8 cellular contexts compared by ENCODE assay signal in the genomic region with DNA sequence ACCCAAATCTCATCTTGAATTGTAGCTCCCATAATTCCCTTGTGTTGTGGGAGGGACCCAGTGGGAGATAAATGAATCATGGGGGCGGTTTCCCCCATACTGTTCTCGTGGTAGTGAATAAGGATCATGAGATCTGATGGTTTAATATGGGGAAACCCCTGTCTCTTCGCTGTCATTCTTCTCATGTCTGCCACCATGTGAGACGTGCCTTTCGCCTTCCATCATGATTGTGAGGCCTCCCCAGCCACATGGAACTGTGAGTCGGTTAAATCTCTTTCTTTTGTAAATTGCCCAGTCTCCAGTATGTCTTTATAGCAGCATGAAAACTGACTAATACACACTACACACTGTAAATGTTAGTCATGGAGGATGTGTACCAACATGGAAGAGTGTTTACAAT. TPM values are rescaled to one million over a fixed set of nuclear protein-coding genes. Genes with fewer than 3 reads are reported as not detected.
DNase-seq lines count a peak whose midpoint lies in the region; ATAC-seq lines count a peak whose summit lies in the region.
"Not testable (repeated sequence)": the region's sequence is repeated elsewhere in the genome, so short reads cannot be mapped to it uniquely, and the experiment has no call there.
"Had no signal": no experiment of that assay in that cellular context is flagged by ENCODE, and none has a peak within 500 bp of the region (broad histone marks: within the 10 kb centered on the region; RNA-seq: fewer than 3 reads in every experiment).

No MANE protein-coding gene starts in this region.

- not testable (repeated sequence) for H2BK12ac ChIP-seq in mesenchymal stem cell (ENCODE audit: low read length in 2 of 2)

- not testable (repeated sequence) for H3K4me3 Mint-ChIP-seq in activated CD8-positive, alpha-beta T cell treated with anti-CD3 and anti-CD28 coated beads, Interleukin-2, amount 10 ng/mL, durations not matched to agents 7 days and 5 days
- peak overlapping the region; percentile 34 for H3K4me3 Mint-ChIP-seq in activated T-helper 2 cell treated with anti-CD3 and anti-CD28 coated beads, Interferon-gamma antibody, Interleukin-2, Interleukin-4, amounts not matched to agents 10 μg/mL and 5 μg/mL and 100 μg/mL, durations not matched to agents 14 hours and 24 hours and 36 hours (ENCODE audit: low read depth)

- H3K27me3 Mint-ChIP-seq in activated CD8-positive, alpha-beta T cell treated with anti-CD3 and anti-CD28 coated beads, Interleukin-2, amount 10 ng/mL, durations not matched to agents 7 days and 5 days (ENCODE audit: low read depth); activated T-helper 2 cell treated with anti-CD3 and anti-CD28 coated beads, Interferon-gamma antibody, Interleukin-2, Interleukin-4, amounts not matched to agents 10 μg/mL and 5 μg/mL and 100 μg/mL, durations not matched to agents 14 hours and 24 hours and 36 hours (ENCODE audit: low read depth): not testable (repeated sequence)

- WGBS in mesenchymal stem cell: 88% methylated on average over 6 of the region's 6 CpGs

- H3K27ac Mint-ChIP-seq in activated CD8-positive, alpha-beta T cell treated with anti-CD3 and anti-CD28 coated beads, Interleukin-2, amount 10 ng/mL, durations not matched to agents 7 days and 5 days: peak overlapping the region; percentile 13
- H3K27ac Mint-ChIP-seq in activated T-helper 2 cell treated with anti-CD3 and anti-CD28 coated beads, Interferon-gamma antibody, Interleukin-2, Interleukin-4, amounts not matched to agents 10 μg/mL and 5 μg/mL and 100 μg/mL, durations not matched to agents 14 hours and 24 hours and 36 hours: peak overlapping the region; percentile 88

- not testable (repeated sequence) for H2AK5ac ChIP-seq in mesenchymal stem cell (ENCODE audit: low read length, severe bottlenecking)

- not testable (repeated sequence) for H3K36me3 ChIP-seq in mesenchymal stem cell (ENCODE audit: control insufficient read depth in 1 of 2, insufficient read depth in 2 of 2, low read depth in 1 of 2, low read length in 2 of 2)

- H3K9me3 Mint-ChIP-seq in activated CD8-positive, alpha-beta T cell treated with anti-CD3 and anti-CD28 coated beads, Interleukin-2, amount 10 ng/mL, durations not matched to agents 7 days and 5 days (ENCODE audit: insufficient read depth): peaks cover 11% of the 10 kb centered on the region
- peaks cover 33% of the 10 kb centered on the region for H3K9me3 Mint-ChIP-seq in activated T-helper 2 cell treated with anti-CD3 and anti-CD28 coated beads, Interferon-gamma antibody, Interleukin-2, Interleukin-4, amounts not matched to agents 10 μg/mL and 5 μg/mL and 100 μg/mL, durations not matched to agents 14 hours and 24 hours and 36 hours

- H3K9me3 ChIP-seq in mesenchymal stem cell (ENCODE audit: control insufficient read depth, low read length): not testable (repeated sequence)

- H3K9ac ChIP-seq in mesenchymal stem cell (ENCODE audit: low read length): not testable (repeated sequence)

- not testable (repeated sequence) for H2BK15ac ChIP-seq in mesenchymal stem cell (ENCODE audit: low read depth, poor library complexity, severe bottlenecking)

- peak; percentile 67 to 77 for ATAC-seq in activated CD4-positive, CD25-positive, alpha-beta regulatory T cell treated with anti-CD3 and anti-CD28 coated beads, Interleukin-2, amount 50 U/mL, for 24 hours
- not testable (repeated sequence) for ATAC-seq in activated CD8-positive, alpha-beta T cell treated with anti-CD3 and anti-CD28 coated beads, Interleukin-2, amount 10 ng/mL, durations not matched to agents 7 days and 5 days

- H2BK120ac ChIP-seq in mesenchymal stem cell (ENCODE audit: low read depth, low read length): not testable (repeated sequence)

- not testable (repeated sequence) for H2BK5ac ChIP-seq in mesenchymal stem cell (ENCODE audit: low read depth, low read length, poor library complexity, severe bottlenecking)

- H3K23ac ChIP-seq in mesenchymal stem cell (ENCODE audit: low read length in 2 of 2): not testable (repeated sequence)

- intact Hi-C loops in activated T-helper 2 cell treated with anti-CD3 and anti-CD28 coated beads, Interferon-gamma antibody, Interleukin-2, Interleukin-4, amounts not matched to agents 10 μg/mL and 5 μg/mL and 100 μg/mL, durations not matched to agents 14 hours and 24 hours and 36 hours (cut with micrococcal nuclease): loop anchor here (1.0 kb wide), 1 partner anchor 12 kb away; a partner anchor contains a TSS

- not testable (repeated sequence) for H3K27me3 ChIP-seq in mesenchymal stem cell (ENCODE audit: control insufficient read depth in 1 of 2, insufficient read depth in 1 of 2, low read length in 2 of 2)

- H3K18ac ChIP-seq in mesenchymal stem cell (ENCODE audit: low read depth in 1 of 2, low read length in 2 of 2): not testable (repeated sequence)

- H3K27ac ChIP-seq in mesenchymal stem cell (ENCODE audit: low read length, poor library complexity, severe bottlenecking): not testable (repeated sequence)

- peaks cover 11% of the 10 kb centered on the region for H3K36me3 Mint-ChIP-seq in activated CD8-positive, alpha-beta T cell treated with anti-CD3 and anti-CD28 coated beads, Interleukin-2, amount 10 ng/mL, durations not matched to agents 7 days and 5 days (ENCODE audit: low read depth)
- peaks cover 31% of the 10 kb centered on the region for H3K36me3 Mint-ChIP-seq in activated T-helper 2 cell treated with anti-CD3 and anti-CD28 coated beads, Interferon-gamma antibody, Interleukin-2, Interleukin-4, amounts not matched to agents 10 μg/mL and 5 μg/mL and 100 μg/mL, durations not matched to agents 14 hours and 24 hours and 36 hours (ENCODE audit: low read depth)

- POLR2A ChIA-PET in activated CD8-positive, alpha-beta T cell treated with anti-CD3 and anti-CD28 coated beads, Interleukin-2, amount 10 ng/mL, durations not matched to agents 7 days and 5 days (lab: Charles Lee): not testable (repeated sequence)

- DNase-seq in Caki2 (ENCODE audit: low read depth): peak; percentile 29
- DNase-seq in activated CD8-positive, alpha-beta T cell treated with anti-CD3 and anti-CD28 coated beads, Interleukin-2, amount 10 ng/mL, durations not matched to agents 7 days and 5 days: peak; percentile 39
- DNase-seq in activated T-helper 2 cell treated with anti-CD3 and anti-CD28 coated beads, Interferon-gamma antibody, Interleukin-2, Interleukin-4, amounts not matched to agents 10 μg/mL and 5 μg/mL and 100 μg/mL, durations not matched to agents 14 hours and 24 hours and 36 hours (ENCODE audit: low spot score): not testable (repeated sequence)
- DNase-seq in amniotic epithelial cell (ENCODE audit: low read depth): peak; percentile 21
- peak; percentile 36 for DNase-seq in mesenchymal stem cell
- peak; percentile 61 for DNase-seq in stimulated activated CD4-positive, alpha-beta T cell treated with anti-CD3 and anti-CD28 coated beads, Interleukin-4, amount 100 ng/mL, for 24 hours

- H3K4me1 ChIP-seq in mesenchymal stem cell (ENCODE audit: control insufficient read depth, insufficient read depth, low read depth, low read length): peaks cover 11% of the 10 kb centered on the region

- H2AFZ ChIP-seq in mesenchymal stem cell (ENCODE audit: low read depth, low read length): not testable (repeated sequence)

- not testable (repeated sequence) for H3K4ac ChIP-seq in mesenchymal stem cell (ENCODE audit: low read depth in 1 of 2, low read length in 2 of 2)

- not testable (repeated sequence) for H4K91ac ChIP-seq in mesenchymal stem cell (ENCODE audit: low read length)

- H4K8ac ChIP-seq in mesenchymal stem cell (ENCODE audit: low read length): not testable (repeated sequence)

- CTCF ChIA-PET in activated CD8-positive, alpha-beta T cell treated with anti-CD3 and anti-CD28 coated beads, Interleukin-2, amount 10 ng/mL, durations not matched to agents 7 days and 5 days (lab: Charles Lee): interaction anchor here (1.4 to 1.5 kb wide), 2 partner anchors 13 to 38 kb away, joined by 4 to 6 read pairs; a partner anchor contains a TSS

- not testable (repeated sequence) for H3K79me1 ChIP-seq in mesenchymal stem cell (replicated peaks; ENCODE audit: low read length, poor library complexity, severe bottlenecking)

- H3K4me2 ChIP-seq in mesenchymal stem cell (ENCODE audit: low read length, poor library complexity, severe bottlenecking): not testable (repeated sequence)

- not testable (repeated sequence) for H3K4me3 ChIP-seq in mesenchymal stem cell (ENCODE audit: insufficient read depth in 1 of 2, low read depth in 1 of 2, low read length in 2 of 2)

- peaks cover 42% of the 10 kb centered on the region for H3K4me1 Mint-ChIP-seq in activated CD8-positive, alpha-beta T cell treated with anti-CD3 and anti-CD28 coated beads, Interleukin-2, amount 10 ng/mL, durations not matched to agents 7 days and 5 days (ENCODE audit: low read depth)
- peaks cover 47% of the 10 kb centered on the region for H3K4me1 Mint-ChIP-seq in activated T-helper 2 cell treated with anti-CD3 and anti-CD28 coated beads, Interferon-gamma antibody, Interleukin-2, Interleukin-4, amounts not matched to agents 10 μg/mL and 5 μg/mL and 100 μg/mL, durations not matched to agents 14 hours and 24 hours and 36 hours (ENCODE audit: low read depth)

- not testable (repeated sequence) for H3K14ac ChIP-seq in mesenchymal stem cell (ENCODE audit: low read length in 2 of 2)

- in situ Hi-C loops in Caki2 (cut with HindIII; ENCODE audit: low pct_unique_long_range_greater_than_20kb, low sequenced_read_pairs): not testable (repeated sequence)

RNA-seq across cellular contexts. Expression of a gene that starts 12.6 kb away (rescaled TPM):
- total RNA-seq in Caki2 (2014; rRNA removed; shearing (Covaris generic); ENCODE audit: low replicate concordance): 53.5 and 59.9 TPM in 2 replicates
- total RNA-seq in activated CD8-positive, alpha-beta T cell treated with anti-CD3 and anti-CD28 coated beads, Interleukin-2, amount 10 ng/mL, durations not matched to agents 7 days and 5 days: 10 to 100 TPM; 20.8 to 21.1 TPM
- total RNA-seq in activated T-helper 2 cell treated with anti-CD3 and anti-CD28 coated beads, Interferon-gamma antibody, Interleukin-2, Interleukin-4, amounts not matched to agents 10 μg/mL and 5 μg/mL and 100 μg/mL, durations not matched to agents 14 hours and 24 hours and 36 hours: 113 and 114 TPM in 2 replicates
- polyA plus RNA-seq in mesenchymal stem cell (2013, experiment 1 of 2): 62.3 TPM
- polyA plus RNA-seq in mesenchymal stem cell (2013, experiment 2 of 2): 64.2 TPM

RNA-seq across cellular contexts. Expression of a gene that starts 37.2 kb away (rescaled TPM):
- total RNA-seq in Caki2 (2014; rRNA removed; shearing (Covaris generic); ENCODE audit: low replicate concordance): 0.14 TPM in 1 of 2 replicates, not detected in the other
- not detected for total RNA-seq in activated CD8-positive, alpha-beta T cell treated with anti-CD3 and anti-CD28 coated beads, Interleukin-2, amount 10 ng/mL, durations not matched to agents 7 days and 5 days
- 1.2 and 1.6 TPM in 2 replicates for total RNA-seq in activated T-helper 2 cell treated with anti-CD3 and anti-CD28 coated beads, Interferon-gamma antibody, Interleukin-2, Interleukin-4, amounts not matched to agents 10 μg/mL and 5 μg/mL and 100 μg/mL, durations not matched to agents 14 hours and 24 hours and 36 hours
- polyA plus RNA-seq in mesenchymal stem cell (2013, experiment 1 of 2): 0.01 TPM
- 0.03 TPM for polyA plus RNA-seq in mesenchymal stem cell (2013, experiment 2 of 2)
- polyA plus RNA-seq: BJ had no signal

RNA-seq across cellular contexts. Expression of a gene that starts 50.7 kb away (rescaled TPM):
- 83.8 and 92.5 TPM in 2 replicates for total RNA-seq in Caki2 (2014; rRNA removed; shearing (Covaris generic); ENCODE audit: low replicate concordance)
- 10 to 100 TPM; 51.7 to 55.4 TPM for total RNA-seq in activated CD8-positive, alpha-beta T cell treated with anti-CD3 and anti-CD28 coated beads, Interleukin-2, amount 10 ng/mL, durations not matched to agents 7 days and 5 days
- 52.6 and 57.2 TPM in 2 replicates for total RNA-seq in activated T-helper 2 cell treated with anti-CD3 and anti-CD28 coated beads, Interferon-gamma antibody, Interleukin-2, Interleukin-4, amounts not matched to agents 10 μg/mL and 5 μg/mL and 100 μg/mL, durations not matched to agents 14 hours and 24 hours and 36 hours
- 66.8 TPM for polyA plus RNA-seq in mesenchymal stem cell (2013, experiment 1 of 2)
- 66.1 TPM for polyA plus RNA-seq in mesenchymal stem cell (2013, experiment 2 of 2)
